In the genomic region with DNA sequence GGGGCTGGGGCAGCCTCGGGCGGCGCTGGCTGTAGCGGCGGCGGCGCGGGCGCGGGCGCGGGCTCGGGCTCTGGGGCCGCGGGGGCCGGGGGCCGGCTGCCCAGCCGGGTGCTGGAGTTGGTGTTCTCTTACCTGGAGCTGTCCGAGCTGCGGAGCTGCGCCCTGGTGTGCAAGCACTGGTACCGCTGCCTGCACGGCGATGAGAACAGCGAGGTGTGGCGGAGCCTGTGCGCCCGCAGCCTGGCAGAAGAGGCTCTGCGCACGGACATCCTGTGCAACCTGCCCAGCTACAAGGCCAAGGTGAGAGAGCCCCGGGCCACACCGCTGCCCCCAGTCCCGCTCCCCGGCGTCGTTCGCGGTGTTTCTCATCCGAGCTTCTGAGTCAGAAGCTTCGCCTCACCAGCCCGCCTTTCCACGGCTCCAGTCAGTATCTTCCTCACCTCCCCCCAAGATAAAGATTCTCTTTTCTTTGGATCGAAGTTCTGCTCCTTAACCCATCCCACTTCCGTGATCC, we compare ENCODE assay signal across 8 cellular contexts. TPM values are rescaled to one million over a fixed set of nuclear protein-coding genes. Genes with fewer than 3 reads are reported as not detected.
DNase-seq lines count a peak whose midpoint lies in the region; ATAC-seq and TF ChIP-seq lines count a peak whose summit lies in the region.

No MANE protein-coding gene starts in this region.

- no peaks in the 10 kb centered on the region for H3K27me3 ChIP-seq in vagina

- peak overlapping the region; percentile 85 for H3K4me3 ChIP-seq in OCI-LY7 (ENCODE audit: low read depth, low read length, poor library complexity, severe bottlenecking)
- H3K4me3 ChIP-seq in vagina: peak overlapping the region; percentile 85 to 91

- POLR2A ChIA-PET in OCI-LY7 (lab: Charles Lee): interaction anchor here (1.0 to 1.1 kb wide), 2 partner anchors 11 to 23 kb away, joined by 3 to 5 read pairs; no protein-coding TSS in a partner anchor

- H2AFZ ChIP-seq in OCI-LY7 (ENCODE audit: low read length): peak overlapping the region; percentile 69; the same call in 1 of the 2 replicates

- peak; percentile 58 for DNase-seq in SIG-M5 treated with dmso at 0.1 percent for 504 hours (lab: John Stamatoyannopoulos, UW; ENCODE audit: unreplicated experiment)
- DNase-seq in SIG-M5 (lab: John Stamatoyannopoulos, UW): no peak
- peak; percentile 71 for DNase-seq in OCI-LY7 (ENCODE audit: low spot score)
- peak; percentile 48 for DNase-seq in activated gamma-delta T cell treated with Interleukin-2 at 50 U/mL for 16 hours
- peak; percentile 74 for DNase-seq in Right ventricle myocardium inferior (ENCODE audit: missing footprints)
- peak in 9 of 10 donors; percentile 4 to 91 (median 28) for DNase-seq in posterior cingulate gyrus
- no peak for DNase-seq in vagina (ENCODE audit: extremely low spot score in 2 of 2)

- H4K20me1 ChIP-seq in OCI-LY7 (ENCODE audit: insufficient read depth, low read length): peaks cover 16% of the 10 kb centered on the region; the same call in 1 of the 2 replicates

- no peak for TF ChIP-seq CTCF in OCI-LY7 (conservative IDR thresholded peaks at IDR 0.05; ENCODE audit: low read length)
- TF ChIP-seq CTCF in vagina (IDR thresholded peaks at IDR 0.05): no peak

- peaks cover 28% of the 10 kb centered on the region for H3K4me1 ChIP-seq in OCI-LY7 (ENCODE audit: insufficient read depth, low read length, poor library complexity, severe bottlenecking)
- H3K4me1 ChIP-seq in vagina: peaks cover 30% of the 10 kb centered on the region

- peak overlapping the region; percentile 93 for H3K4me2 ChIP-seq in OCI-LY7 (ENCODE audit: low read length)

- no TSS peak for BruUV-seq in OCI-LY7 (replicated peaks; lab: Mats Ljungman, UMichigan)

- no peak for TF ChIP-seq POLR2A in vagina (IDR thresholded peaks at IDR 0.05)

- no peaks in the 10 kb centered on the region for H3K9me3 ChIP-seq in OCI-LY7 (ENCODE audit: low read length)
- H3K9me3 ChIP-seq in vagina: no peaks in the 10 kb centered on the region

- H3K27ac ChIP-seq in OCI-LY7 (ENCODE audit: low read depth, low read length, poor library complexity, severe bottlenecking): peak overlapping the region; percentile 52
- H3K27ac ChIP-seq in vagina: peak overlapping the region; percentile 89

- CTCF ChIA-PET in OCI-LY7 (lab: Charles Lee; ENCODE audit: unreplicated experiment): no interaction called here

- H3K36me3 ChIP-seq in OCI-LY7 (ENCODE audit: insufficient read depth, low read length): peaks cover 20% of the 10 kb centered on the region; the same call in 1 of the 2 replicates
- no peaks in the 10 kb centered on the region for H3K36me3 ChIP-seq in vagina

- H3K79me2 ChIP-seq in OCI-LY7 (ENCODE audit: insufficient read depth, low read depth, low read length): peaks cover 61% of the 10 kb centered on the region

- ATAC-seq in HG03039 (IDR thresholded peaks at IDR 0.05; ENCODE audit: unreplicated experiment) (peak; percentile 29), Right ventricle myocardium inferior (peak; percentile 2)

- intact Hi-C loops in OCI-LY7 (cut with micrococcal nuclease; ENCODE audit: unreplicated experiment): loop anchor here (2.0 kb wide), 1 partner anchor 66 kb away; the partner anchor contains the start of gene RNF168
- intact Hi-C loops in Right ventricle myocardium inferior (cut with DNase I): no loop called here
- intact Hi-C loops in posterior cingulate gyrus (cut with DNase I): loop anchor here (2.0 to 5.0 kb wide), 2 partner anchors 67 to 374 kb away; partner anchors contain the start of genes NCBP2 and RNF168
- intact Hi-C loops in vagina (cut with DNase I): loop anchor here (5.0 kb wide), 1 partner anchor 67 kb away; the partner anchor contains the start of gene RNF168

- H3K9me2 ChIP-seq in OCI-LY7 (ENCODE audit: insufficient read depth, low read length): no peaks in the 10 kb centered on the region

RNA-seq across cellular contexts. Expression of gene FBXO45, which starts 0.6 kb away (rescaled TPM):
- 10.6 and 12.5 TPM in 2 replicates for total RNA-seq in OCI-LY7 (2014; rRNA removed; shearing (Covaris generic))
- total RNA-seq in OCI-LY7 (2022) (15.5 and 15.6 TPM in 2 replicates), Right ventricle myocardium inferior (8.2 TPM), vagina (6.6 TPM)

RNA-seq across cellular contexts. Expression of gene WDR53, which starts 0.7 kb away (rescaled TPM):
- 10.8 TPM in 2 replicates for total RNA-seq in OCI-LY7 (2014; rRNA removed; shearing (Covaris generic))
- total RNA-seq in OCI-LY7 (2022): 15.6 and 16.5 TPM in 2 replicates
- 9.8 TPM for total RNA-seq in Right ventricle myocardium inferior
- 13.5 TPM for total RNA-seq in vagina

RNA-seq across cellular contexts. Expression of gene SMCO1, which starts 53.9 kb away (rescaled TPM):
- not detected in 2 replicates for total RNA-seq in OCI-LY7 (2014; rRNA removed; shearing (Covaris generic))
- not detected in 2 replicates for total RNA-seq in OCI-LY7 (2022)
- 78.6 TPM for total RNA-seq in Right ventricle myocardium inferior
- not detected for total RNA-seq in vagina

Comparison
In these comparisons a context has a peak if more than half of its experiments do, and no peak if none do; other contexts are left out.
1. DNase-seq: peak in SIG-M5 treated with dmso at 0.1 percent for 504 hours (single experiment), OCI-LY7 (single experiment), activated gamma-delta T cell treated with Interleukin-2 at 50 U/mL for 16 hours (single experiment), Right ventricle myocardium inferior (single experiment) and posterior cingulate gyrus (9 of 10); none in SIG-M5 (single experiment) and vagina (0 of 2).
2. RNA of gene SMCO1, which starts 53.9 kb away (total RNA-seq): 78.6 TPM in Right ventricle myocardium inferior (single experiment); not detected in OCI-LY7 and not detected in vagina (single experiment); every median in the first group is over 10 times any median in the second.